In the genomic region with DNA sequence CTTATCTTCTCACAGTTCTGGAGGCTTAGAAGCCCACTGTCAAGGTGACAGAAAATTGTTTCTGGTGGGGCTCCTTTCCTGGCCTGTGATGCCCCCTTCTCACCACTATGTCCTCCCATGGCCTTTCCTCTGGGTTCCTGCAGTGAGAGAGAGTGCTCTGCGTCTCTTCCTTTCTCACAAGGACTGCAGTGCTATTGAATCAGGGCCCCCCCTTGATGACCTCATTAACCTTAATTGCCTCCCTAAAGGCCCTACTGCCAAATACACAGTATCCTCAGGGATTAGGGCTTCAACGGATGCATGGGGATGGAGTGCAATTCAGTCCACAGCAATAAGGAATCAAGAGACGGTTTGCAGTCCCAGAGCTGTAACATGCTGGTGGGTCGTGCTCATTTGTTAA, we compare ENCODE assay signal across 31 cellular contexts.
"Had no signal": no experiment of that assay in that cellular context is flagged by ENCODE, and none has a peak within 500 bp of the region (broad histone marks: within the 10 kb centered on the region; RNA-seq: fewer than 3 reads in every experiment).

No MANE protein-coding gene starts in this region.

- H3K36me3 ChIP-seq: colonic mucosa, esophagus muscularis mucosa, gastroesophageal sphincter, heart right ventricle, lower lobe of right lung, pancreas, right lobe of liver, stomach, thyroid gland, vagina had no signal

- H3K27me3 ChIP-seq: colonic mucosa, esophagus muscularis mucosa, foreskin keratinocyte, gastroesophageal sphincter, heart right ventricle, pancreas, right lobe of liver, stomach, thyroid gland, vagina had no signal

- DNase-seq: colonic mucosa; effector CD8-positive, alpha-beta T cell; glutamatergic neuron; heart right ventricle; hippocampal formation; kidney glomerular epithelial cell; left colon; left ventricle myocardium superior; lower lobe of right lung; mucosa of descending colon; naive B cell; occipital lobe; right lobe of liver; small intestine; stimulated activated CD4-positive, alpha-beta T cell treated with anti-CD3 and anti-CD28 coated beads, Interleukin-15, amount 100 ng/mL, for 24 hours; stimulated activated CD4-positive, alpha-beta T cell treated with anti-CD3 and anti-CD28 coated beads, Interleukin-2, amount 100 ng/mL, for 48 hours; stimulated activated CD8-positive, alpha-beta memory T cell treated with anti-CD3 and anti-CD28 coated beads, Interleukin-4, amount 100 ng/mL, for 48 hours; stimulated activated naive CD4-positive, alpha-beta T cell; stomach; thyroid gland; trophoblast cell had no signal

- H3K4me3 Mint-ChIP-seq: dendritic cell treated with granulocyte-macrophage colony-stimulating factor and Interleukin-4, amounts not matched to agents 40 ng/mL and 50 ng/mL, for 4 days; memory B cell; mesothelial cell of epicardium; naive B cell; natural killer cell treated with Interleukin-12 subunit alpha and Interleukin-12 subunit beta and Interleukin-15 and Interleukin-18, amount 100 ng/mL, for 72 hours; neural crest cell had no signal

- H3K36me3 Mint-ChIP-seq: memory B cell; mesothelial cell of epicardium; naive B cell; natural killer cell treated with Interleukin-12 subunit alpha and Interleukin-12 subunit beta and Interleukin-15 and Interleukin-18, amount 100 ng/mL, for 72 hours had no signal

- H3K4me1 ChIP-seq: colonic mucosa, gastroesophageal sphincter, lower lobe of right lung, right lobe of liver, stomach, thyroid gland had no signal

- H3K9me3 ChIP-seq: colonic mucosa, esophagus muscularis mucosa, gastroesophageal sphincter, heart right ventricle, lower lobe of right lung, mucosa of descending colon, pancreas, right lobe of liver, stomach, thyroid gland, vagina had no signal

- ATAC-seq: gastroesophageal sphincter; heart right ventricle; left colon; left ventricle myocardium superior; lower lobe of right lung; mucosa of descending colon; natural killer cell treated with Interleukin-12 subunit alpha and Interleukin-12 subunit beta and Interleukin-15 and Interleukin-18, amount 100 ng/mL, for 72 hours had no signal

- H3K9me3 Mint-ChIP-seq: dendritic cell treated with granulocyte-macrophage colony-stimulating factor and Interleukin-4, amounts not matched to agents 40 ng/mL and 50 ng/mL, for 4 days; memory B cell; mesothelial cell of epicardium; natural killer cell treated with Interleukin-12 subunit alpha and Interleukin-12 subunit beta and Interleukin-15 and Interleukin-18, amount 100 ng/mL, for 72 hours; neural crest cell had no signal

- H3K27me3 Mint-ChIP-seq: dendritic cell treated with granulocyte-macrophage colony-stimulating factor and Interleukin-4, amounts not matched to agents 40 ng/mL and 50 ng/mL, for 4 days had no signal

- H3K27ac ChIP-seq: colonic mucosa, esophagus muscularis mucosa, foreskin keratinocyte, gastroesophageal sphincter, heart right ventricle, lower lobe of right lung, right lobe of liver, stomach, thyroid gland, vagina had no signal

- H3K4me1 Mint-ChIP-seq: memory B cell, mesothelial cell of epicardium, naive B cell had no signal

- H3K27ac Mint-ChIP-seq: dendritic cell treated with granulocyte-macrophage colony-stimulating factor and Interleukin-4, amounts not matched to agents 40 ng/mL and 50 ng/mL, for 4 days; memory B cell; mesothelial cell of epicardium; naive B cell; natural killer cell treated with Interleukin-12 subunit alpha and Interleukin-12 subunit beta and Interleukin-15 and Interleukin-18, amount 100 ng/mL, for 72 hours had no signal

- H3K4me3 ChIP-seq: colonic mucosa, esophagus muscularis mucosa, gastroesophageal sphincter, heart right ventricle, lower lobe of right lung, mucosa of descending colon, pancreas, right lobe of liver, stomach, thyroid gland, vagina had no signal
